In the genomic region with DNA sequence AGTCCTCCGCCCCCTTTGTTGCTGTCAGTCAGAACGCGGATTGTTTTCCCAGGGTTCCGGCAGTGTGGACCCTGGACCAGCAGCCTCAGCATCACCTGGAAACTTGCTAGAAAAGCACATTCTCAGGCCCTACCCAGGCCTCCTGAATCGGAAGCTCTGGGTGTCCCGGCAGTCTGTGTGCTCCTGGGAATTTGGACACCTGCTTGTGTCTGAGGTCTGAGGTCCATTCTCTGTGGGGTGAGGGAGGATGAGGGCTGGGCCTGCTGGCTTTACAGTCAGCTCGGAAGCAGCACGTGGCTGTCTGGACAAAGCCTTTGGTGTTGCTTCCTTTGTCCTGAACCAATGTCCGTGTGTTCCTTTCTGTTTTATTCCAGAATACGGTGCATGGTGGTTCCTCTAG, we compare ENCODE assay signal across 26 cellular contexts.
"Had no signal": no experiment of that assay in that cellular context is flagged by ENCODE, and none has a peak within 500 bp of the region (broad histone marks: within the 10 kb centered on the region; RNA-seq: fewer than 3 reads in every experiment).

No MANE protein-coding gene starts in this region.

- H3K4me3 ChIP-seq: ascending aorta, Peyer's patch, SK-N-MC had no signal

- ATAC-seq: activated CD4-positive, alpha-beta T cell treated with anti-CD3 and anti-CD28 coated beads for 36 hours; activated naive CD4-positive, alpha-beta T cell treated with anti-CD3 and anti-CD28 coated beads, Interleukin-2, amount 50 U/mL, for 72 hours; activated naive CD8-positive, alpha-beta T cell treated with anti-CD3 and anti-CD28 coated beads, Interleukin-2, amount 50 U/mL, for 24 hours; T-cell had no signal

- H3K9me3 Mint-ChIP-seq: activated CD4-positive, alpha-beta memory T cell treated with anti-CD3 and anti-CD28 coated beads, Interleukin-2, amount 10 ng/mL, durations not matched to agents 7 days and 5 days; activated naive CD4-positive, alpha-beta T cell treated with anti-CD3 and anti-CD28 coated beads, Interleukin-2, amount 50 U/mL, for 72 hours; activated naive CD8-positive, alpha-beta T cell treated with anti-CD3 and anti-CD28 coated beads, Interleukin-2, amount 50 U/mL, for 24 hours; brain; T-cell had no signal

- H3K27me3 ChIP-seq: ascending aorta, Peyer's patch had no signal

- H3K4me1 ChIP-seq: ascending aorta, Peyer's patch had no signal

- H3K4me3 Mint-ChIP-seq: activated CD4-positive, alpha-beta memory T cell treated with anti-CD3 and anti-CD28 coated beads, Interleukin-2, amount 10 ng/mL, durations not matched to agents 7 days and 5 days; activated CD4-positive, alpha-beta T cell treated with anti-CD3 and anti-CD28 coated beads for 36 hours; brain; T-cell had no signal

- DNase-seq: activated CD4-positive, alpha-beta memory T cell treated with anti-CD3 and anti-CD28 coated beads, Interleukin-2, amount 10 ng/mL, durations not matched to agents 7 days and 5 days; activated CD4-positive, alpha-beta T cell treated with anti-CD3 and anti-CD28 coated beads for 36 hours; activated CD4-positive, alpha-beta T cell treated with anti-CD3 and anti-CD28 coated beads, Interleukin-2, amount 50 U/mL, for 1 hour; activated CD8-positive, alpha-beta memory T cell treated with anti-CD3 and anti-CD28 coated beads, Interleukin-2, amount 50 U/mL, for 4 hours; activated naive CD4-positive, alpha-beta T cell treated with Interleukin-2 at 50 U/mL for 16 hours; activated naive CD8-positive, alpha-beta T cell treated with anti-CD3 and anti-CD28 coated beads, Interleukin-2, amount 50 U/mL, for 24 hours; activated T-cell treated with anti-CD3 and anti-CD28 coated beads, Interleukin-2, amount 50 U/mL, for 1 hour; amniotic stem cell; IMR-90; Kasumi-1; KBM-7; NCI-H1105 treated with DMSO at 0.1 percent for 48 hours; NCI-H1436 treated with DMSO at 0.1 percent for 48 hours; NCI-H187; NCI-H2081; NCI-H510A treated with DMSO at 0.1 percent for 48 hours; NCI-H69; SIG-M5; T-helper 2 cell had no signal

- H3K4me1 Mint-ChIP-seq: activated CD4-positive, alpha-beta memory T cell treated with anti-CD3 and anti-CD28 coated beads, Interleukin-2, amount 10 ng/mL, durations not matched to agents 7 days and 5 days; activated CD4-positive, alpha-beta T cell treated with anti-CD3 and anti-CD28 coated beads for 36 hours had no signal

- H3K27ac Mint-ChIP-seq: activated CD4-positive, alpha-beta memory T cell treated with anti-CD3 and anti-CD28 coated beads, Interleukin-2, amount 10 ng/mL, durations not matched to agents 7 days and 5 days; activated CD4-positive, alpha-beta T cell treated with anti-CD3 and anti-CD28 coated beads for 36 hours; T-cell had no signal

- H3K27ac ChIP-seq: ascending aorta, Peyer's patch, SK-N-MC, VCaP had no signal

- H3K36me3 Mint-ChIP-seq: activated naive CD4-positive, alpha-beta T cell treated with anti-CD3 and anti-CD28 coated beads, Interleukin-2, amount 50 U/mL, for 72 hours had no signal

- H3K9me3 ChIP-seq: ascending aorta, Peyer's patch had no signal

- H3K27me3 Mint-ChIP-seq: activated CD4-positive, alpha-beta memory T cell treated with anti-CD3 and anti-CD28 coated beads, Interleukin-2, amount 10 ng/mL, durations not matched to agents 7 days and 5 days; activated CD4-positive, alpha-beta T cell treated with anti-CD3 and anti-CD28 coated beads for 36 hours; activated naive CD8-positive, alpha-beta T cell treated with anti-CD3 and anti-CD28 coated beads, Interleukin-2, amount 50 U/mL, for 24 hours; T-cell had no signal
